In genomic region chr2:120552079-120552478, GRCh38 we compare ENCODE assay signal across 2 cellular contexts.
TF ChIP-seq lines count a peak whose summit lies in the region.

No MANE protein-coding gene starts in this region.

TF ChIP-seq in K562, 482 proteins besides CTCF, POLR2A, EP300 and RAD21:
- TF ChIP-seq USF2 (CRISPR knock-in tag; IDR thresholded peaks at IDR 0.05) (0 out of 2 replicates have a peak, but pooled peaks have one; percentile 8), MLLT1 (IDR thresholded peaks at IDR 0.05) (no peak)

TF ChIP-seq in HepG2, 621 proteins besides CTCF, POLR2A, EP300 and RAD21:
- peak; percentile 76; the same call in 1 of the 2 replicates for TF ChIP-seq DZIP1 (CRISPR knock-in tag; IDR thresholded peaks at IDR 0.05)
- TF ChIP-seq ZNF563 (CRISPR knock-in tag; IDR thresholded peaks at IDR 0.05) = no peak
- TF ChIP-seq ZBTB38 (CRISPR knock-in tag; IDR thresholded peaks at IDR 0.05) = peak; percentile 40; the same call in 1 of the 2 replicates
- TF ChIP-seq LBX2 (CRISPR knock-in tag; IDR thresholded peaks at IDR 0.05; ENCODE audit: borderline replicate concordance) = no peak
- no peak for TF ChIP-seq SMARCC2 (IDR thresholded peaks at IDR 0.05)
- TF ChIP-seq HNF1B (CRISPR knock-in tag; IDR thresholded peaks at IDR 0.05) = peak; percentile 44; the same call in 1 of the 2 replicates
- peak; percentile 98 for TF ChIP-seq ZBTB33 (CRISPR knock-in tag; IDR thresholded peaks at IDR 0.05)
- TF ChIP-seq ATF3 (CRISPR knock-in tag; IDR thresholded peaks at IDR 0.05) = no peak
- no peak for TF ChIP-seq ZNF564 (CRISPR knock-in tag; IDR thresholded peaks at IDR 0.05)
- TF ChIP-seq SP2 (CRISPR knock-in tag; IDR thresholded peaks at IDR 0.05) = 0 out of 2 replicates have a peak, but pooled peaks have one; percentile 11
- TF ChIP-seq KDM5B (CRISPR knock-in tag; IDR thresholded peaks at IDR 0.05; ENCODE audit: borderline replicate concordance) = peak; percentile 4; the same call in 1 of the 2 replicates
- TF ChIP-seq ZNF430 (CRISPR knock-in tag; IDR thresholded peaks at IDR 0.05) = no peak
- 0 out of 2 replicates have a peak, but pooled peaks have one; percentile 35 for TF ChIP-seq ZNF788 (CRISPR knock-in tag; IDR thresholded peaks at IDR 0.05; ENCODE audit: borderline replicate concordance)
- peak; percentile 41; the same call in 1 of the 2 replicates for TF ChIP-seq MYC (CRISPR knock-in tag; IDR thresholded peaks at IDR 0.05; ENCODE audit: borderline replicate concordance)
- TF ChIP-seq ZNF891 (CRISPR knock-in tag; IDR thresholded peaks at IDR 0.05) = peak; percentile 80
- TF ChIP-seq NRL (CRISPR knock-in tag; IDR thresholded peaks at IDR 0.05; ENCODE audit: borderline replicate concordance) = peak; percentile 75; the same call in 1 of the 2 replicates
- 0 out of 2 replicates have a peak, but pooled peaks have one; percentile 13 for TF ChIP-seq ZBTB20 (CRISPR knock-in tag; IDR thresholded peaks at IDR 0.05; ENCODE audit: borderline replicate concordance, low read depth)
- TF ChIP-seq ZNF572 (CRISPR knock-in tag; IDR thresholded peaks at IDR 0.05) = 0 out of 2 replicates have a peak, but pooled peaks have one; percentile 69
